Comparison of ENCODE assay signal across 28 cellular contexts in the genomic region with DNA sequence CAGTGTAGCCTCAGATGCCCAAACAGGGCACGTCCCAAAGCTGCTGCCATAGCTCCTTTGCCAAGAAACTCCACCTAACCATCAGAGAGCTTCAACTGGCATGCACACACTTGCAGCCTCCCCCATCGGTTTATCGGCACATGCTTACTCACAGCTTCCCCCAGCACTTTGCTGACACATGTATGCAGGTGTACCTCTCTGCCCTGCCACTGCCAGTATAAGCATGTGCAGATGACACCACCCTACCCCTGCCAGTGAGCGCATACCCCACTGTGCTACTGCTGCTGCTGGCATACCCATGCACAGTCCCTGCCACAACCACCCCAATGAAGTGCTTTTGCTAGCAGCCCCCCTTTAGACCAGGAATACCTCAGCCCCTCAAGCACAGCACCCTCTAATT.
"Had no signal": no experiment of that assay in that cellular context is flagged by ENCODE, and none has a peak within 500 bp of the region (broad histone marks: within the 10 kb centered on the region; RNA-seq: fewer than 3 reads in every experiment).

No MANE protein-coding gene starts in this region.

- H3K27ac ChIP-seq: ascending aorta, brain microvascular endothelial cell, colonic mucosa, esophagus muscularis mucosa, gastroesophageal sphincter, heart right ventricle, WERI-Rb-1 had no signal

- H3K27me3 ChIP-seq: ascending aorta, brain microvascular endothelial cell, colonic mucosa, esophagus muscularis mucosa, gastroesophageal sphincter, heart right ventricle had no signal

- H3K4me1 ChIP-seq: ascending aorta, colonic mucosa, esophagus muscularis mucosa, gastroesophageal sphincter, heart right ventricle had no signal

- H3K9me3 ChIP-seq: ascending aorta, colonic mucosa, esophagus muscularis mucosa, gastroesophageal sphincter had no signal

- H3K36me3 ChIP-seq: ascending aorta, brain microvascular endothelial cell, colonic mucosa, esophagus muscularis mucosa, gastroesophageal sphincter, heart right ventricle, WERI-Rb-1 had no signal

- H3K4me3 ChIP-seq: ascending aorta, colonic mucosa, esophagus muscularis mucosa, gastroesophageal sphincter, heart right ventricle had no signal

- DNase-seq: activated B cell treated with CpG ODN at 0.5 μM for 24 hours; activated CD4-positive, alpha-beta memory T cell treated with anti-CD3 and anti-CD28 coated beads for 36 hours; activated CD4-positive, alpha-beta T cell treated with anti-CD3 and anti-CD28 coated beads for 48 hours; activated CD8-positive, alpha-beta memory T cell treated with anti-CD3 and anti-CD28 coated beads, Interleukin-2, amount 10 ng/mL, durations not matched to agents 7 days and 5 days; activated CD8-positive, alpha-beta memory T cell treated with anti-CD3 and anti-CD28 coated beads, Interleukin-2, amount 50 U/mL, for 4 hours; activated CD8-positive, alpha-beta T cell treated with anti-CD3 and anti-CD28 coated beads, Interleukin-2, amount 10 ng/mL, durations not matched to agents 7 days and 5 days; activated effector memory CD4-positive, alpha-beta T cell treated with anti-CD3 and anti-CD28 coated beads, Interleukin-2, amount 50 U/mL, for 16 hours; activated naive CD4-positive, alpha-beta T cell treated with anti-CD3 and anti-CD28 coated beads for 36 hours; activated naive CD8-positive, alpha-beta T cell treated with anti-CD3 and anti-CD28 coated beads for 36 hours; activated T-cell treated with anti-CD3 and anti-CD28 coated beads, Interleukin-2, amount 50 U/mL, for 1 hour; activated T-cell treated with anti-CD3 and anti-CD28 coated beads, Interleukin-2, amount 50 U/mL, for 48 hours; brain microvascular endothelial cell; caudate nucleus; cerebellar nuclear complex; colonic mucosa; effector CD8-positive, alpha-beta T cell; endodermal cell; erythroblast; foreskin melanocyte; heart right ventricle; T-helper 1 cell; T-helper 17 cell; T1000; WERI-Rb-1 had no signal

- ATAC-seq: activated CD4-positive, CD25-positive, alpha-beta regulatory T cell treated with anti-CD3 and anti-CD28 coated beads, Interleukin-2, amount 50 U/mL, for 24 hours; activated CD8-positive, alpha-beta memory T cell treated with anti-CD3 and anti-CD28 coated beads, Interleukin-2, amount 10 ng/mL, durations not matched to agents 7 days and 5 days; activated CD8-positive, alpha-beta T cell treated with anti-CD3 and anti-CD28 coated beads, Interleukin-2, amount 10 ng/mL, durations not matched to agents 7 days and 5 days; gastroesophageal sphincter; heart right ventricle; T-helper 17 cell had no signal
